Comparison of ENCODE assay signal across 2 cellular contexts in genomic region chr3:44252332-44252731, GRCh38.
TF ChIP-seq lines count a peak whose summit lies in the region.

No MANE protein-coding gene starts in this region.

TF ChIP-seq in SK-N-SH, 30 proteins besides CTCF, POLR2A, EP300 and RAD21 (continued from another document):
- no peak for TF ChIP-seq ZBTB33 (IDR thresholded peaks at IDR 0.05; ENCODE audit: borderline replicate concordance, low read depth)
- no peak for TF ChIP-seq REST (IDR thresholded peaks at IDR 0.05; ENCODE audit: low read depth, low read length)

TF ChIP-seq in SK-N-SH treated with all-trans-retinoic acid at 6 μM for 48 hours, 23 proteins besides CTCF, POLR2A, EP300 and RAD21 (continued from another document):
- TF ChIP-seq PATZ1 (CRISPR knock-in tag; IDR thresholded peaks at IDR 0.05; ENCODE audit: borderline replicate concordance), result no peak
- TF ChIP-seq ZNF565 (CRISPR knock-in tag; conservative IDR thresholded peaks at IDR 0.05; ENCODE audit: low read depth), result no peak
- TF ChIP-seq GLIS3 (CRISPR knock-in tag; IDR thresholded peaks at IDR 0.05), result no peak
- no peak for TF ChIP-seq CSRNP3 (CRISPR knock-in tag; IDR thresholded peaks at IDR 0.05)
- no peak for TF ChIP-seq TSHZ2 (CRISPR knock-in tag; IDR thresholded peaks at IDR 0.05)
- TF ChIP-seq ARNTL (CRISPR knock-in tag; IDR thresholded peaks at IDR 0.05; ENCODE audit: borderline replicate concordance, low read depth), result no peak
- no peak for TF ChIP-seq TOX (CRISPR knock-in tag; IDR thresholded peaks at IDR 0.05; ENCODE audit: borderline replicate concordance)
- TF ChIP-seq ZFP3 (CRISPR knock-in tag; IDR thresholded peaks at IDR 0.05), result no peak
- no peak for TF ChIP-seq SNAI2 (CRISPR knock-in tag; IDR thresholded peaks at IDR 0.05)
